21 cellular contexts compared by ENCODE assay signal in genomic region chr2:215527738-215528137, GRCh38.
A peak's percentile ranks its signal among the peaks of the same experiment; 100 is the strongest.
DNase-seq lines count a peak whose midpoint lies in the region; ATAC-seq, FAIRE-seq and TF ChIP-seq lines count a peak whose summit lies in the region.
"Had no signal": no experiment of that assay in that cellular context is flagged by ENCODE, and none has a peak within 500 bp of the region (broad histone marks: within the 10 kb centered on the region; RNA-seq: fewer than 3 reads in every experiment).

No MANE protein-coding gene starts in this region.

- H3K36me3 ChIP-seq in body of pancreas (replicated peaks in 1 of 2; ENCODE audit: insufficient read depth in 1 of 2, low read depth in 2 of 2): no peaks in the 10 kb centered on the region
- H3K36me3 ChIP-seq: spleen, transverse colon had no signal

- TF ChIP-seq POLR2A in A549 (IDR thresholded peaks at IDR 0.05; ENCODE audit: low read length) (no peak), body of pancreas (IDR thresholded peaks at IDR 0.05) (no peak)

- TF ChIP-seq CTCF in A549 (IDR thresholded peaks at IDR 0.05) (no peak), body of pancreas (IDR thresholded peaks at IDR 0.05) (no peak), coronary artery (IDR thresholded peaks at IDR 0.05) (no peak)

- DNase-seq in A549 (ENCODE audit: low read depth in 1 of 2, low spot score in 1 of 2) (no peak), HCEC 1CT (peak; percentile 71), astrocyte of the hippocampus (ENCODE audit: low read depth, low spot score) (peak; percentile 79), glomerular visceral epithelial cell (ENCODE audit: extremely low spot score) (peak; percentile 33), body of pancreas (no peak), iPS-NIHi7 (ENCODE audit: extremely low spot score) (no peak), coronary artery (ENCODE audit: low spot score) (no peak)
- DNase-seq: activated CD4-positive, alpha-beta T cell treated with anti-CD3 and anti-CD28 coated beads for 36 hours; Kasumi-1; left ventricle myocardium superior; naive thymus-derived CD4-positive, alpha-beta T cell; NCI-H146; NCI-H226; SHP77 treated with DMSO at 0.1 percent for 48 hours; spleen; transverse colon had no signal

- H3K9me3 ChIP-seq in A549 (peaks cover 3% of the 10 kb centered on the region; the same call in 2 of the 3 replicates), body of pancreas (no peaks in the 10 kb centered on the region)
- H3K9me3 ChIP-seq: spleen, transverse colon had no signal

- no peak for FAIRE-seq in A549 (lab: Jason Lieb, UNC)
- FAIRE-seq: bronchial epithelial cell, G401.6 had no signal

- ATAC-seq in A549 (no peak), body of pancreas (no peak), GM19023 (IDR thresholded peaks at IDR 0.05; ENCODE audit: unreplicated experiment) (no peak)
- ATAC-seq: activated CD4-positive, alpha-beta T cell treated with anti-CD3 and anti-CD28 coated beads for 36 hours; GM23338; left ventricle myocardium superior; naive thymus-derived CD4-positive, alpha-beta T cell; stimulated activated memory B cell treated with anti-CD40 and anti-IgM and Interleukin-4, amounts not matched to agents 10 μg/mL and 1 μg/mL and 100 μg/mL, for 72 hours had no signal

- peaks cover 39% of the 10 kb centered on the region for H3K4me1 ChIP-seq in A549
- no peaks in the 10 kb centered on the region for H3K4me1 ChIP-seq in body of pancreas
- H3K4me1 ChIP-seq: spleen, transverse colon had no signal

- H3K4me3 ChIP-seq in A549: no peak overlapping the region
- H3K4me3 ChIP-seq in body of pancreas: no peak overlapping the region
- no peak overlapping the region for H3K4me3 ChIP-seq in coronary artery
- H3K4me3 ChIP-seq: GM23338, spleen, transverse colon had no signal

- H3K27me3 ChIP-seq in body of pancreas: no peaks in the 10 kb centered on the region
- H3K27me3 ChIP-seq: spleen, transverse colon had no signal

- intact Hi-C loops in body of pancreas (cut with DNase I): no loop called here

- no peak for TF ChIP-seq EP300 in A549 (IDR thresholded peaks at IDR 0.05)

- WGBS in A549 (ENCODE audit: missing lambda C conversion rate): 93% methylated on average over 1 of the region's 1 CpG
- WGBS in body of pancreas, 2 donors: 88 to 100% methylated on average over 1 of the region's 1 CpG

- H3K27ac ChIP-seq in A549 (peak overlapping the region; percentile 20 to 55; a peak in 2 of 6 replicates), body of pancreas (no peak overlapping the region), coronary artery (no peak overlapping the region)
- H3K27ac ChIP-seq: spleen, transverse colon had no signal

- CTCF ChIA-PET in A549 (lab: Yijun Ruan, JAX): interaction anchor here (0.5 kb wide), 1 partner anchor 195 kb away, joined by 3 read pairs; no protein-coding TSS in a partner anchor

- POLR2A ChIA-PET in A549 (lab: Yijun Ruan, JAX): no interaction called here

- 0 out of 3 replicates have a peak overlapping the region, but pooled peaks have one; percentile 14 for H3K4me2 ChIP-seq in A549
- H3K4me2 ChIP-seq: GM23338 had no signal

- TF ChIP-seq RAD21 in A549 (conservative IDR thresholded peaks at IDR 0.05 in 1 of 2, IDR thresholded peaks at IDR 0.05 in 1 of 2): no peak

TF ChIP-seq in A549, 52 proteins besides CTCF, POLR2A, EP300 and RAD21:
- TF ChIP-seq RCOR1 (IDR thresholded peaks at IDR 0.05; ENCODE audit: low read depth, low read length): no peak
- TF ChIP-seq RNF2 (IDR thresholded peaks at IDR 0.05; ENCODE audit: borderline replicate concordance, low read depth): no peak
- no peak for TF ChIP-seq RFX5 (IDR thresholded peaks at IDR 0.05)
- TF ChIP-seq JUNB (IDR thresholded peaks at IDR 0.05): no peak
- TF ChIP-seq EHF (CRISPR knock-in tag; IDR thresholded peaks at IDR 0.05): no peak
- TF ChIP-seq CBX8 (IDR thresholded peaks at IDR 0.05): no peak
TF ChIP-seq in A549: peak in this region for 0.

Comparison
In these comparisons a context has a peak if more than half of its experiments do, and no peak if none do; other contexts are left out.
1. DNase-seq: peak in HCEC 1CT (single experiment), astrocyte of the hippocampus (single experiment) and glomerular visceral epithelial cell (single experiment); none in A549 (0 of 2), body of pancreas (0 of 4), iPS-NIHi7 (single experiment) and coronary artery (single experiment).
2. H3K27ac ChIP-seq: peak in A549 (2 of 2); none in body of pancreas (0 of 4) and coronary artery (0 of 2).